In the genomic region with DNA sequence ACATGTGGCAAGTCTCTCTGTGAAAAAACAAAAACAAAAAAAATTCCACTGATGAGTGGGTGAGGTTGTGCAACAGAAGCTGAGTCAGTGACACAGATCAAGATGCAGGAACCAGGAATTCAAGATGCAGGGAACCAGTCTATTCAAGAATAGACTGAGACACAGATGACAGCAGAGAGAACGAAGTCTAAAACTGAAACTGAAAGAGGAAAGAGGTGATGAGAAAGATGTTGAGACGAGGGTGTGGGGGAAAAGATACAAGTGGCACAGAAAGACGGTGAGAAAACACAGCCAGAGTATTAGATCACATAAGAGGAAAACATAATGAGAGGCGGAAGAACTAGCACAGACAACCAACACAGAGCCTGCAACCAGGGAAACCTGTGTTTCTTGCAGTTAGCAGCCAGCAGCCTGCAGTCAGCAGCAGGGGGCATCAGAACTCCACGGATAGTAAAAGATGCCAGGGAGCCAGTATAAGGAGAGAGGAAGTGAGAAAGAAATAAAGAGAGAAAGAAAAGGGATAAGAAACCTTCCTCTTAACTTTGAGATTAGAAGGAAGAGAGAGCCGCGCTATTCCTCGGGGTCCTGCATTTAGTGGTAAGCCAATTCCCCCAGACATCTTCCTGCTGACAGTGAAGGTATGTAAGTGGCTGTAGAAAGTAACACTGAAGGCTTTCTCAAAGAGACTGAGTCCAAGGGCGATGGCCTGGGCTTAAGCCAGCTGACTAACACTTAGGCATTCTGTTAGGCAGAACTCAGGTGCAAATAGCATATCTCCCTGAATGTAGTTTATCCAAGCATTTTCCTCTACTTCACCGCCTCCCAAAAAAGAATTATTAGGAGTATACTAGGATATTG, we compare ENCODE assay signal across 8 cellular contexts.
DNase-seq lines count a peak whose midpoint lies in the region; ATAC-seq, FAIRE-seq and TF ChIP-seq lines count a peak whose summit lies in the region.

No MANE protein-coding gene starts in this region.

- H3K4me2 ChIP-seq in neuronal stem cell (ENCODE audit: insufficient read depth, low read length, poor library complexity, severe bottlenecking): no peak overlapping the region

- H3K27me3 ChIP-seq in neuronal stem cell (ENCODE audit: control insufficient read depth in 3 of 3, insufficient read depth in 3 of 3, low read depth in 1 of 3, low read length in 3 of 3): no peaks in the 10 kb centered on the region
- no peaks in the 10 kb centered on the region for H3K27me3 ChIP-seq in thoracic aorta (replicated peaks; ENCODE audit: insufficient read depth)

- H3K4me1 ChIP-seq in neuronal stem cell (ENCODE audit: control insufficient read depth in 2 of 2, insufficient read depth in 1 of 2, low read depth in 1 of 2, low read length in 2 of 2): peaks cover 0 to 2% of the 10 kb centered on the region in 2 donors
- H3K4me1 ChIP-seq in thoracic aorta (ENCODE audit: control insufficient read depth in 1 of 2, low read depth in 2 of 2): peaks cover 11 to 22% of the 10 kb centered on the region in 2 donors

- H3K9me3 Mint-ChIP-seq in activated T-helper 2 cell treated with anti-CD3 and anti-CD28 coated beads, Interferon-gamma antibody, Interleukin-2, Interleukin-4, amounts not matched to agents 10 μg/mL and 5 μg/mL and 100 μg/mL, durations not matched to agents 14 hours and 24 hours and 36 hours: no peaks in the 10 kb centered on the region

- peaks cover 16% of the 10 kb centered on the region for H3K27me3 Mint-ChIP-seq in activated T-helper 2 cell treated with anti-CD3 and anti-CD28 coated beads, Interferon-gamma antibody, Interleukin-2, Interleukin-4, amounts not matched to agents 10 μg/mL and 5 μg/mL and 100 μg/mL, durations not matched to agents 14 hours and 24 hours and 36 hours (ENCODE audit: low read depth)

- no peak overlapping the region for H3K4ac ChIP-seq in neuronal stem cell (ENCODE audit: low read length)

- no peak overlapping the region for H2BK120ac ChIP-seq in neuronal stem cell (ENCODE audit: low read depth, low read length)

- no peak overlapping the region for H4K91ac ChIP-seq in neuronal stem cell (ENCODE audit: low read depth, low read length, poor library complexity)

- FAIRE-seq in RCC 7860 (lab: Jason Lieb, UNC): peak; percentile 81

- H3K4me1 Mint-ChIP-seq in activated T-helper 2 cell treated with anti-CD3 and anti-CD28 coated beads, Interferon-gamma antibody, Interleukin-2, Interleukin-4, amounts not matched to agents 10 μg/mL and 5 μg/mL and 100 μg/mL, durations not matched to agents 14 hours and 24 hours and 36 hours (ENCODE audit: low read depth): peaks cover 12% of the 10 kb centered on the region

- WGBS in neuronal stem cell (ENCODE audit: extremely low coverage in 2 of 2, insufficient read length in 2 of 2, insufficient replicate concordance in 1 of 2), 2 donors: no CpG with 5 or more reads among the region's 10 CpGs

- H2BK12ac ChIP-seq in neuronal stem cell (ENCODE audit: low read length): no peak overlapping the region

- H3K36me3 ChIP-seq in neuronal stem cell (replicated peaks in 1 of 2; ENCODE audit: control insufficient read depth in 2 of 2, insufficient read depth in 2 of 2, low read length in 2 of 2) (no peaks in the 10 kb centered on the region), thoracic aorta (no peaks in the 10 kb centered on the region)

- intact Hi-C loops in activated T-helper 2 cell treated with anti-CD3 and anti-CD28 coated beads, Interferon-gamma antibody, Interleukin-2, Interleukin-4, amounts not matched to agents 10 μg/mL and 5 μg/mL and 100 μg/mL, durations not matched to agents 14 hours and 24 hours and 36 hours (cut with micrococcal nuclease): loop anchor here (2.0 kb wide), 1 partner anchor 44 kb away; no protein-coding TSS in a partner anchor

- H3K4me3 ChIP-seq in Jurkat, Clone E6-1 (ENCODE audit: low read length): peak overlapping the region; percentile 41
- peak overlapping the region; percentile 60 for H3K4me3 ChIP-seq in fibroblast of villous mesenchyme (ENCODE audit: low read depth, low read length)
- peak overlapping the region in 1 of 2 donors; percentile 10 for H3K4me3 ChIP-seq in neuronal stem cell (ENCODE audit: low read length in 2 of 2)
- H3K4me3 ChIP-seq in thoracic aorta: peak overlapping the region; percentile 63

- H3K27ac ChIP-seq in neuronal stem cell (replicated peaks; ENCODE audit: low read length) (no peak overlapping the region), thoracic aorta (no peak overlapping the region)

- TF ChIP-seq CTCF in fibroblast of villous mesenchyme (IDR thresholded peaks at IDR 0.05; ENCODE audit: insufficient read depth, low read depth, low read length) (peak; percentile 77), thoracic aorta (IDR thresholded peaks at IDR 0.05) (peak; percentile 62)

- no peaks in the 10 kb centered on the region for H3K9me3 ChIP-seq in neuronal stem cell (replicated peaks in 1 of 2; ENCODE audit: control insufficient read depth in 2 of 2, insufficient read depth in 1 of 2, low read depth in 1 of 2, low read length in 2 of 2)
- no peaks in the 10 kb centered on the region for H3K9me3 ChIP-seq in thoracic aorta

- no peak overlapping the region for H3K9ac ChIP-seq in neuronal stem cell (ENCODE audit: low read depth, low read length, poor library complexity)

- H3K4me3 Mint-ChIP-seq in activated T-helper 2 cell treated with anti-CD3 and anti-CD28 coated beads, Interferon-gamma antibody, Interleukin-2, Interleukin-4, amounts not matched to agents 10 μg/mL and 5 μg/mL and 100 μg/mL, durations not matched to agents 14 hours and 24 hours and 36 hours (ENCODE audit: low read depth): no peak overlapping the region

- H2AFZ ChIP-seq in neuronal stem cell (ENCODE audit: low read length): peak overlapping the region; percentile 82

- no peak overlapping the region for H2BK15ac ChIP-seq in neuronal stem cell (ENCODE audit: low read length)

- H2BK5ac ChIP-seq in neuronal stem cell (ENCODE audit: low read length): no peak overlapping the region

- no peak overlapping the region for H3K27ac Mint-ChIP-seq in activated T-helper 2 cell treated with anti-CD3 and anti-CD28 coated beads, Interferon-gamma antibody, Interleukin-2, Interleukin-4, amounts not matched to agents 10 μg/mL and 5 μg/mL and 100 μg/mL, durations not matched to agents 14 hours and 24 hours and 36 hours

- no peak overlapping the region for H3K14ac ChIP-seq in neuronal stem cell (ENCODE audit: low read length)

- ATAC-seq in GM21717 (IDR thresholded peaks at IDR 0.05; ENCODE audit: unreplicated experiment) (peak; percentile 76), thoracic aorta (ENCODE audit: insufficient number of reproducible peaks, low FRiP score, low read depth) (peak; percentile 73)

- DNase-seq in EH (ENCODE audit: low read depth) (peak; percentile 87), RCC 7860 (ENCODE audit: low spot score) (peak; percentile 64), fibroblast of villous mesenchyme (ENCODE audit: low read depth) (peak; percentile 75), neuronal stem cell (ENCODE audit: low spot score) (peak; percentile 64), thoracic aorta (ENCODE audit: low spot score) (no peak)
- peak; percentile 64 for DNase-seq in Jurkat, Clone E6-1 (ENCODE audit: low read depth, low spot score)
- DNase-seq in activated T-helper 2 cell treated with anti-CD3 and anti-CD28 coated beads, Interferon-gamma antibody, Interleukin-2, Interleukin-4, amounts not matched to agents 10 μg/mL and 5 μg/mL and 100 μg/mL, durations not matched to agents 14 hours and 24 hours and 36 hours (ENCODE audit: low spot score): peak; percentile 62

- H3K18ac ChIP-seq in neuronal stem cell (ENCODE audit: low read length): no peak overlapping the region

- H4K8ac ChIP-seq in neuronal stem cell (ENCODE audit: low read depth, low read length): no peak overlapping the region

- no peak overlapping the region for H2AK5ac ChIP-seq in neuronal stem cell (ENCODE audit: low read depth, low read length)

- no peaks in the 10 kb centered on the region for H3K36me3 Mint-ChIP-seq in activated T-helper 2 cell treated with anti-CD3 and anti-CD28 coated beads, Interferon-gamma antibody, Interleukin-2, Interleukin-4, amounts not matched to agents 10 μg/mL and 5 μg/mL and 100 μg/mL, durations not matched to agents 14 hours and 24 hours and 36 hours (ENCODE audit: low read depth)

- H3K23ac ChIP-seq in neuronal stem cell (ENCODE audit: low read depth, low read length, poor library complexity): no peak overlapping the region

- no peaks in the 10 kb centered on the region for H3K79me1 ChIP-seq in neuronal stem cell (ENCODE audit: low read depth, low read length)
